Comparison of ENCODE assay signal across 1 cellular context in the genomic region with DNA sequence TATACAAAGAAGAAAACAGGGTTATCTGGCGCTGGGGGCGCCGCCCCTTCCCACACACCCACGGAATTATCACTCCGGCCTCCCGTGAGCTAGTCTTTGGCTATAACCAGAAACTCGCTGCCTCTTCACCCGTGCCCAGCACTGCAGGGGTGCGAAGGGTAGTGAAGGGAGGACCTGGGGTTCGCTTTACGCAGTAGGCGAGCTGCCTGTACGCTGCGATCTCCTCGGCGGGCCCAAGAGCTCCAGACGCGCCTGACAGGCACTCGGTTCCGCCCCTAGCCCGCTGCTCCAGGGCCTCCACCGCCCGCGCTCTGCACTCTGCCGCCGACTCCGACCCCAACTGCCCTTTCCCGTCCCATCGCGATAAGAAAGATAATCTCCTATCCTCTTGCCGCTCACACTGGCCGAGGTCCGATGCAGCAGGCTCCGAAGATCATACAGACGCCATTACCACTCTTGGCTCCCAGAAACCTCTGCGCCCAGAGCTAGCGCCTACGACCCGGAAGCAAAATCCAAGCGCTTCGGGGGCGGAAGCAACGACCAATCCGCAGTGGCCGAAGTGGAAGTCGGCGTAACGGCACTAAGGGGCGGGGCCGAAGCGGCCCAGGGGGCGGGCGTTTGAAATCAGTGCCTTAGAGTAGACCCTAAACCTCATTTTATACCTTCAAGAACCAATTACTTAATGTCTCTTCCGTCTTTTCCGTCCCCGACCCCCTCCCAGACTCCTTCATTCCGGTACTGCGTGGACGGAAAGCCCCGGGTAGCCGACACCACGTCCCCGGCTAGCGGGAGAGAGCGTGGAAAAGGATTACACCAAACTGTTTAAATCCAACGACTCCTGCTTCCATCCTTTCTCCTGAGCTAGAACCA.
A peak's percentile ranks its signal among the peaks of the same experiment; 100 is the strongest.
TF ChIP-seq lines count a peak whose summit lies in the region.

A gene (minus strand): TSS at position 458 of the 870 bp plus-strand sequence. CDS start 1,371 bp downstream, outside the sequence.
A gene (plus strand): TSS at position 611 of the 870 bp plus-strand sequence. CDS start 23,664 bp downstream, outside the sequence.

TF ChIP-seq in K562, 482 proteins besides CTCF, POLR2A, EP300 and RAD21 (continued from another document and continues in another):
- TF ChIP-seq BDP1 (IDR thresholded peaks at IDR 0.05; ENCODE audit: insufficient read depth, insufficient read length) (no peak), XRCC3 (IDR thresholded peaks at IDR 0.05) (no peak), TEAD1 (CRISPR knock-in tag; IDR thresholded peaks at IDR 0.05) (no peak), SMC3 (conservative IDR thresholded peaks at IDR 0.05; ENCODE audit: insufficient read depth, low read depth, low read length) (no peak), ZBTB17 (CRISPR knock-in tag; IDR thresholded peaks at IDR 0.05) (0 out of 2 replicates have a peak, but pooled peaks have one; percentile 46), RAD51 (IDR thresholded peaks at IDR 0.05; ENCODE audit: borderline replicate concordance, low read depth) (no peak), POLR3A (IDR thresholded peaks at IDR 0.05; ENCODE audit: borderline replicate concordance, extremely low read depth, insufficient read depth, insufficient read length) (no peak), SLC30A9 (CRISPR knock-in tag; IDR thresholded peaks at IDR 0.05) (no peak), HDGF (IDR thresholded peaks at IDR 0.05) (no peak), NCOA6 (IDR thresholded peaks at IDR 0.05) (no peak), ZNF764 (CRISPR knock-in tag; IDR thresholded peaks at IDR 0.05; ENCODE audit: low read depth) (no peak), SMAD2 (IDR thresholded peaks at IDR 0.05; ENCODE audit: low read depth, low read length) (no peak), KDM4B (IDR thresholded peaks at IDR 0.05; ENCODE audit: borderline replicate concordance in 2 of 2, low read depth in 1 of 2) (peak in 1 of 2 experiments; percentile 84; a peak in 1 of 4 replicates), GABPA (tag; conservative IDR thresholded peaks at IDR 0.05; ENCODE audit: low read depth) (peak; percentile 98), MBD2 (IDR thresholded peaks at IDR 0.05; ENCODE audit: borderline replicate concordance, low read depth) (peak; percentile 86), NR4A1 (CRISPR knock-in tag; IDR thresholded peaks at IDR 0.05) (no peak), NR4A1 (tag; IDR thresholded peaks at IDR 0.05) (no peak), ZNF197 (CRISPR knock-in tag; IDR thresholded peaks at IDR 0.05; ENCODE audit: low read depth) (no peak), LCOR (CRISPR knock-in tag; IDR thresholded peaks at IDR 0.05) (no peak; the same call in 1 of the 2 replicates), TCF7L2 (IDR thresholded peaks at IDR 0.05; ENCODE audit: low read depth, low read length) (no peak), ILF3 (IDR thresholded peaks at IDR 0.05; ENCODE audit: borderline replicate concordance) (no peak), RCOR1 (IDR thresholded peaks at IDR 0.05; ENCODE audit: borderline replicate concordance in 1 of 2, low read depth in 2 of 2, low read length in 2 of 2) (no peak; a peak in 1 of 4 replicates), CBFA2T3 (IDR thresholded peaks at IDR 0.05) (no peak), HOXB6 (CRISPR knock-in tag; IDR thresholded peaks at IDR 0.05; ENCODE audit: borderline replicate concordance) (no peak), PHB (CRISPR knock-in tag; IDR thresholded peaks at IDR 0.05) (0 out of 2 replicates have a peak, but pooled peaks have one; percentile 25), CBFB (CRISPR knock-in tag; IDR thresholded peaks at IDR 0.05) (no peak), ZNF436 (CRISPR knock-in tag; IDR thresholded peaks at IDR 0.05) (no peak), ESRRA (IDR thresholded peaks at IDR 0.05; ENCODE audit: borderline replicate concordance, low read depth) (peak; percentile 35; the same call in 1 of the 2 replicates), ZNF23 (CRISPR knock-in tag; IDR thresholded peaks at IDR 0.05) (no peak), ZNF41 (CRISPR knock-in tag; conservative IDR thresholded peaks at IDR 0.05) (no peak), GTF2F1 (IDR thresholded peaks at IDR 0.05; ENCODE audit: low read depth, low read length) (0 out of 2 replicates have a peak, but pooled peaks have one; percentile 27), ZFP1 (CRISPR knock-in tag; IDR thresholded peaks at IDR 0.05) (no peak), PYGO2 (tag; IDR thresholded peaks at IDR 0.05) (no peak), GATAD2B (IDR thresholded peaks at IDR 0.05; ENCODE audit: borderline replicate concordance) (no peak), EGR1 (conservative IDR thresholded peaks at IDR 0.05) (peak; percentile 91), JUND (IDR thresholded peaks at IDR 0.05; ENCODE audit: borderline replicate concordance, low read depth, low read length) (peak; percentile 41), JUND (tag; IDR thresholded peaks at IDR 0.05; ENCODE audit: borderline replicate concordance, low read depth, low read length) (no peak), DMBX1 (CRISPR knock-in tag; IDR thresholded peaks at IDR 0.05; ENCODE audit: borderline replicate concordance) (no peak), LARP7 (IDR thresholded peaks at IDR 0.05) (no peak), MEIS2 (IDR thresholded peaks at IDR 0.05; ENCODE audit: partially characterized antibody) (no peak), ZFP36 (IDR thresholded peaks at IDR 0.05; ENCODE audit: low read depth, low read length, partially characterized antibody) (no peak), MIER1 (IDR thresholded peaks at IDR 0.05; ENCODE audit: low read depth) (no peak), KHSRP (IDR thresholded peaks at IDR 0.05) (no peak), NFXL1 (CRISPR knock-in tag; IDR thresholded peaks at IDR 0.05) (no peak), ZNF133 (CRISPR knock-in tag; IDR thresholded peaks at IDR 0.05) (no peak), NCOA2 (IDR thresholded peaks at IDR 0.05; ENCODE audit: partially characterized antibody in 2 of 2) (no peak), ARNT (IDR thresholded peaks at IDR 0.05) (no peak), IRF2 (CRISPR knock-in tag; IDR thresholded peaks at IDR 0.05) (no peak)
- TF ChIP-seq, protein P1, sequence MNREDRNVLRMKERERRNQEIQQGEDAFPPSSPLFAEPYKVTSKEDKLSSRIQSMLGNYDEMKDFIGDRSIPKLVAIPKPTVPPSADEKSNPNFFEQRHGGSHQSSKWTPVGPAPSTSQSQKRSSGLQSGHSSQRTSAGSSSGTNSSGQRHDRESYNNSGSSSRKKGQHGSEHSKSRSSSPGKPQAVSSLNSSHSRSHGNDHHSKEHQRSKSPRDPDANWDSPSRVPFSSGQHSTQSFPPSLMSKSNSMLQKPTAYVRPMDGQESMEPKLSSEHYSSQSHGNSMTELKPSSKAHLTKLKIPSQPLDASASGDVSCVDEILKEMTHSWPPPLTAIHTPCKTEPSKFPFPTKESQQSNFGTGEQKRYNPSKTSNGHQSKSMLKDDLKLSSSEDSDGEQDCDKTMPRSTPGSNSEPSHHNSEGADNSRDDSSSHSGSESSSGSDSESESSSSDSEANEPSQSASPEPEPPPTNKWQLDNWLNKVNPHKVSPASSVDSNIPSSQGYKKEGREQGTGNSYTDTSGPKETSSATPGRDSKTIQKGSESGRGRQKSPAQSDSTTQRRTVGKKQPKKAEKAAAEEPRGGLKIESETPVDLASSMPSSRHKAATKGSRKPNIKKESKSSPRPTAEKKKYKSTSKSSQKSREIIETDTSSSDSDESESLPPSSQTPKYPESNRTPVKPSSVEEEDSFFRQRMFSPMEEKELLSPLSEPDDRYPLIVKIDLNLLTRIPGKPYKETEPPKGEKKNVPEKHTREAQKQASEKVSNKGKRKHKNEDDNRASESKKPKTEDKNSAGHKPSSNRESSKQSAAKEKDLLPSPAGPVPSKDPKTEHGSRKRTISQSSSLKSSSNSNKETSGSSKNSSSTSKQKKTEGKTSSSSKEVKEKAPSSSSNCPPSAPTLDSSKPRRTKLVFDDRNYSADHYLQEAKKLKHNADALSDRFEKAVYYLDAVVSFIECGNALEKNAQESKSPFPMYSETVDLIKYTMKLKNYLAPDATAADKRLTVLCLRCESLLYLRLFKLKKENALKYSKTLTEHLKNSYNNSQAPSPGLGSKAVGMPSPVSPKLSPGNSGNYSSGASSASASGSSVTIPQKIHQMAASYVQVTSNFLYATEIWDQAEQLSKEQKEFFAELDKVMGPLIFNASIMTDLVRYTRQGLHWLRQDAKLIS (CRISPR knock-in tag; IDR thresholded peaks at IDR 0.05) = no peak
- TF ChIP-seq, protein P2, sequence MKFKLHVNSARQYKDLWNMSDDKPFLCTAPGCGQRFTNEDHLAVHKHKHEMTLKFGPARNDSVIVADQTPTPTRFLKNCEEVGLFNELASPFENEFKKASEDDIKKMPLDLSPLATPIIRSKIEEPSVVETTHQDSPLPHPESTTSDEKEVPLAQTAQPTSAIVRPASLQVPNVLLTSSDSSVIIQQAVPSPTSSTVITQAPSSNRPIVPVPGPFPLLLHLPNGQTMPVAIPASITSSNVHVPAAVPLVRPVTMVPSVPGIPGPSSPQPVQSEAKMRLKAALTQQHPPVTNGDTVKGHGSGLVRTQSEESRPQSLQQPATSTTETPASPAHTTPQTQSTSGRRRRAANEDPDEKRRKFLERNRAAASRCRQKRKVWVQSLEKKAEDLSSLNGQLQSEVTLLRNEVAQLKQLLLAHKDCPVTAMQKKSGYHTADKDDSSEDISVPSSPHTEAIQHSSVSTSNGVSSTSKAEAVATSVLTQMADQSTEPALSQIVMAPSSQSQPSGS (CRISPR knock-in tag; IDR thresholded peaks at IDR 0.05) = no peak
- TF ChIP-seq, protein P3, sequence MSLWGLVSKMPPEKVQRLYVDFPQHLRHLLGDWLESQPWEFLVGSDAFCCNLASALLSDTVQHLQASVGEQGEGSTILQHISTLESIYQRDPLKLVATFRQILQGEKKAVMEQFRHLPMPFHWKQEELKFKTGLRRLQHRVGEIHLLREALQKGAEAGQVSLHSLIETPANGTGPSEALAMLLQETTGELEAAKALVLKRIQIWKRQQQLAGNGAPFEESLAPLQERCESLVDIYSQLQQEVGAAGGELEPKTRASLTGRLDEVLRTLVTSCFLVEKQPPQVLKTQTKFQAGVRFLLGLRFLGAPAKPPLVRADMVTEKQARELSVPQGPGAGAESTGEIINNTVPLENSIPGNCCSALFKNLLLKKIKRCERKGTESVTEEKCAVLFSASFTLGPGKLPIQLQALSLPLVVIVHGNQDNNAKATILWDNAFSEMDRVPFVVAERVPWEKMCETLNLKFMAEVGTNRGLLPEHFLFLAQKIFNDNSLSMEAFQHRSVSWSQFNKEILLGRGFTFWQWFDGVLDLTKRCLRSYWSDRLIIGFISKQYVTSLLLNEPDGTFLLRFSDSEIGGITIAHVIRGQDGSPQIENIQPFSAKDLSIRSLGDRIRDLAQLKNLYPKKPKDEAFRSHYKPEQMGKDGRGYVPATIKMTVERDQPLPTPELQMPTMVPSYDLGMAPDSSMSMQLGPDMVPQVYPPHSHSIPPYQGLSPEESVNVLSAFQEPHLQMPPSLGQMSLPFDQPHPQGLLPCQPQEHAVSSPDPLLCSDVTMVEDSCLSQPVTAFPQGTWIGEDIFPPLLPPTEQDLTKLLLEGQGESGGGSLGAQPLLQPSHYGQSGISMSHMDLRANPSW (CRISPR knock-in tag; IDR thresholded peaks at IDR 0.05) = no peak
- TF ChIP-seq, protein P4, sequence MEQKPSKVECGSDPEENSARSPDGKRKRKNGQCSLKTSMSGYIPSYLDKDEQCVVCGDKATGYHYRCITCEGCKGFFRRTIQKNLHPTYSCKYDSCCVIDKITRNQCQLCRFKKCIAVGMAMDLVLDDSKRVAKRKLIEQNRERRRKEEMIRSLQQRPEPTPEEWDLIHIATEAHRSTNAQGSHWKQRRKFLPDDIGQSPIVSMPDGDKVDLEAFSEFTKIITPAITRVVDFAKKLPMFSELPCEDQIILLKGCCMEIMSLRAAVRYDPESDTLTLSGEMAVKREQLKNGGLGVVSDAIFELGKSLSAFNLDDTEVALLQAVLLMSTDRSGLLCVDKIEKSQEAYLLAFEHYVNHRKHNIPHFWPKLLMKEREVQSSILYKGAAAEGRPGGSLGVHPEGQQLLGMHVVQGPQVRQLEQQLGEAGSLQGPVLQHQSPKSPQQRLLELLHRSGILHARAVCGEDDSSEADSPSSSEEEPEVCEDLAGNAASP (IDR thresholded peaks at IDR 0.05) = no peak
- TF ChIP-seq, protein P5, sequence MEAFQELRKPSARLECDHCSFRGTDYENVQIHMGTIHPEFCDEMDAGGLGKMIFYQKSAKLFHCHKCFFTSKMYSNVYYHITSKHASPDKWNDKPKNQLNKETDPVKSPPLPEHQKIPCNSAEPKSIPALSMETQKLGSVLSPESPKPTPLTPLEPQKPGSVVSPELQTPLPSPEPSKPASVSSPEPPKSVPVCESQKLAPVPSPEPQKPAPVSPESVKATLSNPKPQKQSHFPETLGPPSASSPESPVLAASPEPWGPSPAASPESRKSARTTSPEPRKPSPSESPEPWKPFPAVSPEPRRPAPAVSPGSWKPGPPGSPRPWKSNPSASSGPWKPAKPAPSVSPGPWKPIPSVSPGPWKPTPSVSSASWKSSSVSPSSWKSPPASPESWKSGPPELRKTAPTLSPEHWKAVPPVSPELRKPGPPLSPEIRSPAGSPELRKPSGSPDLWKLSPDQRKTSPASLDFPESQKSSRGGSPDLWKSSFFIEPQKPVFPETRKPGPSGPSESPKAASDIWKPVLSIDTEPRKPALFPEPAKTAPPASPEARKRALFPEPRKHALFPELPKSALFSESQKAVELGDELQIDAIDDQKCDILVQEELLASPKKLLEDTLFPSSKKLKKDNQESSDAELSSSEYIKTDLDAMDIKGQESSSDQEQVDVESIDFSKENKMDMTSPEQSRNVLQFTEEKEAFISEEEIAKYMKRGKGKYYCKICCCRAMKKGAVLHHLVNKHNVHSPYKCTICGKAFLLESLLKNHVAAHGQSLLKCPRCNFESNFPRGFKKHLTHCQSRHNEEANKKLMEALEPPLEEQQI (IDR thresholded peaks at IDR 0.05) = 0 out of 2 replicates have a peak, but pooled peaks have one; percentile 24
- TF ChIP-seq, protein P6, sequence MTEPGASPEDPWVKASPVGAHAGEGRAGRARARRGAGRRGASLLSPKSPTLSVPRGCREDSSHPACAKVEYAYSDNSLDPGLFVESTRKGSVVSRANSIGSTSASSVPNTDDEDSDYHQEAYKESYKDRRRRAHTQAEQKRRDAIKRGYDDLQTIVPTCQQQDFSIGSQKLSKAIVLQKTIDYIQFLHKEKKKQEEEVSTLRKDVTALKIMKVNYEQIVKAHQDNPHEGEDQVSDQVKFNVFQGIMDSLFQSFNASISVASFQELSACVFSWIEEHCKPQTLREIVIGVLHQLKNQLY (CRISPR knock-in tag; conservative IDR thresholded peaks at IDR 0.05) = no peak
- TF ChIP-seq, protein P7, sequence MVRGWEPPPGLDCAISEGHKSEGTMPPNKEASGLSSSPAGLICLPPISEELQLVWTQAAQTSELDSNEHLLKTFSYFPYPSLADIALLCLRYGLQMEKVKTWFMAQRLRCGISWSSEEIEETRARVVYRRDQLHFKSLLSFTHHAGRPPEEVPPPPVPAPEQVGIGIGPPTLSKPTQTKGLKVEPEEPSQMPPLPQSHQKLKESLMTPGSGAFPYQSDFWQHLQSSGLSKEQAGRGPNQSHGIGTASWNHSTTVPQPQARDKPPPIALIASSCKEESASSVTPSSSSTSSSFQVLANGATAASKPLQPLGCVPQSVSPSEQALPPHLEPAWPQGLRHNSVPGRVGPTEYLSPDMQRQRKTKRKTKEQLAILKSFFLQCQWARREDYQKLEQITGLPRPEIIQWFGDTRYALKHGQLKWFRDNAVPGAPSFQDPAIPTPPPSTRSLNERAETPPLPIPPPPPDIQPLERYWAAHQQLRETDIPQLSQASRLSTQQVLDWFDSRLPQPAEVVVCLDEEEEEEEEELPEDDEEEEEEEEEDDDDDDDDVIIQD (CRISPR knock-in tag; IDR thresholded peaks at IDR 0.05) = no peak
